ENCODE assay signal across 8 cellular contexts in genomic region chr21:39314155-39315027, GRCh38. TPM values are rescaled to one million over a fixed set of nuclear protein-coding genes. Genes with fewer than 3 reads are reported as not detected.
DNase-seq lines count a peak whose midpoint lies in the region; ATAC-seq and TF ChIP-seq lines count a peak whose summit lies in the region.

No MANE protein-coding gene starts in this region.

- H3K27me3 Mint-ChIP-seq in activated T-cell treated with anti-CD3 and anti-CD28 coated beads, Interleukin-2, amount 50 U/mL, for 24 hours, result no peaks in the 10 kb centered on the region
- no peaks in the 10 kb centered on the region for H3K27me3 Mint-ChIP-seq in stimulated activated naive CD8-positive, alpha-beta T cell treated with anti-CD3 and anti-CD28 coated beads, Interleukin-15, Interleukin-2, amounts not matched to agents 100 ng/mL and 50 ng/mL, for 24 hours

- no peaks in the 10 kb centered on the region for H3K9me3 Mint-ChIP-seq in activated T-cell treated with anti-CD3 and anti-CD28 coated beads, Interleukin-2, amount 50 U/mL, for 24 hours
- H3K9me3 Mint-ChIP-seq in stimulated activated naive CD8-positive, alpha-beta T cell treated with anti-CD3 and anti-CD28 coated beads, Interleukin-15, Interleukin-2, amounts not matched to agents 100 ng/mL and 50 ng/mL, for 24 hours, result no peaks in the 10 kb centered on the region

- peak overlapping the region; percentile 97 for H3K27ac Mint-ChIP-seq in activated T-cell treated with anti-CD3 and anti-CD28 coated beads, Interleukin-2, amount 50 U/mL, for 24 hours
- peak overlapping the region; percentile 89 for H3K27ac Mint-ChIP-seq in stimulated activated naive CD8-positive, alpha-beta T cell treated with anti-CD3 and anti-CD28 coated beads, Interleukin-15, Interleukin-2, amounts not matched to agents 100 ng/mL and 50 ng/mL, for 24 hours

- CTCF ChIA-PET in AG04449 (lab: Yijun Ruan, JAX), result interaction anchor here (1.2 to 1.4 kb wide), 4 partner anchors 31 to 130 kb away, joined by 3 to 4 read pairs (median 3); no protein-coding TSS in a partner anchor

- peak; percentile 9 for ATAC-seq in GM19023 (IDR thresholded peaks at IDR 0.05; ENCODE audit: unreplicated experiment)
- ATAC-seq in HG03439 (IDR thresholded peaks at IDR 0.05; ENCODE audit: unreplicated experiment), result peak; percentile 10

- H3K9ac ChIP-seq in NT2/D1 (ENCODE audit: insufficient read length, low read depth) (peak overlapping the region; percentile 92), mucosa of stomach (ENCODE audit: low read length) (peak overlapping the region; percentile 98)

- DNase-seq in AG04449 (ENCODE audit: low read depth, low spot score) (no peak), NT2/D1 (ENCODE audit: low read depth, low spot score) (peak; percentile 70)
- DNase-seq in activated T-cell treated with anti-CD3 and anti-CD28 coated beads, Interleukin-2, amount 50 U/mL, for 24 hours, result no peak

- H3K9me3 ChIP-seq in NT2/D1 (ENCODE audit: insufficient read depth, low read length), result no peaks in the 10 kb centered on the region
- no peaks in the 10 kb centered on the region for H3K9me3 ChIP-seq in esophagus (ENCODE audit: control insufficient read depth in 2 of 2, insufficient read depth in 1 of 2, low read depth in 1 of 2, low read length in 1 of 2)
- no peaks in the 10 kb centered on the region for H3K9me3 ChIP-seq in mucosa of stomach (ENCODE audit: control insufficient read depth, low read length)

- peak overlapping the region; percentile 90 for H3K4me3 Mint-ChIP-seq in activated T-cell treated with anti-CD3 and anti-CD28 coated beads, Interleukin-2, amount 50 U/mL, for 24 hours
- H3K4me3 Mint-ChIP-seq in stimulated activated naive CD8-positive, alpha-beta T cell treated with anti-CD3 and anti-CD28 coated beads, Interleukin-15, Interleukin-2, amounts not matched to agents 100 ng/mL and 50 ng/mL, for 24 hours, result peak overlapping the region; percentile 92

- POLR2A ChIA-PET in AG04449 (lab: Yijun Ruan, JAX), result interaction anchor here (0.8 to 2.1 kb wide), 2 partner anchors 34 to 75 kb away, joined by 4 to 6 read pairs; partner anchors contain the start of gene HMGN1

- peak overlapping the region; percentile 90 to 92 for H3K27ac ChIP-seq in esophagus (ENCODE audit: low read depth in 2 of 2, low read length in 1 of 2)

- H3K4me3 ChIP-seq in AG04449 (ENCODE audit: low read depth, low read length) (peak overlapping the region; percentile 76), NT2/D1 (ENCODE audit: insufficient read length, low read depth) (peak overlapping the region; percentile 66), esophagus (ENCODE audit: low read depth in 1 of 2, low read length in 2 of 2) (peak overlapping the region; percentile 86 to 89), mucosa of stomach (ENCODE audit: low read length) (peak overlapping the region; percentile 97)

- H3K36me3 Mint-ChIP-seq in activated T-cell treated with anti-CD3 and anti-CD28 coated beads, Interleukin-2, amount 50 U/mL, for 24 hours (ENCODE audit: low read depth), result peaks cover 31% of the 10 kb centered on the region
- peaks cover 19% of the 10 kb centered on the region for H3K36me3 Mint-ChIP-seq in stimulated activated naive CD8-positive, alpha-beta T cell treated with anti-CD3 and anti-CD28 coated beads, Interleukin-15, Interleukin-2, amounts not matched to agents 100 ng/mL and 50 ng/mL, for 24 hours (ENCODE audit: low read depth)

- H3K4me1 ChIP-seq in NT2/D1 (ENCODE audit: insufficient read depth, insufficient read length), result peaks cover 6% of the 10 kb centered on the region
- H3K4me1 ChIP-seq in esophagus (ENCODE audit: control insufficient read depth in 2 of 2, insufficient read depth in 2 of 2, low read length in 1 of 2), result peaks cover 0 to 2% of the 10 kb centered on the region in 2 donors
- H3K4me1 ChIP-seq in mucosa of stomach (ENCODE audit: control insufficient read depth, insufficient read depth, low read length), result peaks cover 25% of the 10 kb centered on the region

- WGBS in esophagus, 2 donors, result 2% methylated on average over 42 of the region's 42 CpGs

- peaks cover 35% of the 10 kb centered on the region for H3K36me3 ChIP-seq in NT2/D1 (ENCODE audit: insufficient read depth, insufficient read length, low read length)
- H3K36me3 ChIP-seq in esophagus (ENCODE audit: control insufficient read depth in 2 of 2, insufficient read depth in 2 of 2, low read length in 1 of 2), result no peaks in the 10 kb centered on the region
- H3K36me3 ChIP-seq in mucosa of stomach (ENCODE audit: control insufficient read depth, insufficient read depth, low read length), result no peaks in the 10 kb centered on the region

- TF ChIP-seq CTCF in AG04449 (IDR thresholded peaks at IDR 0.05; ENCODE audit: insufficient read depth, low read length, missing control alignments), result no peak

- peaks cover 39% of the 10 kb centered on the region for H3K4me1 Mint-ChIP-seq in activated T-cell treated with anti-CD3 and anti-CD28 coated beads, Interleukin-2, amount 50 U/mL, for 24 hours (ENCODE audit: low read depth)
- H3K4me1 Mint-ChIP-seq in stimulated activated naive CD8-positive, alpha-beta T cell treated with anti-CD3 and anti-CD28 coated beads, Interleukin-15, Interleukin-2, amounts not matched to agents 100 ng/mL and 50 ng/mL, for 24 hours (ENCODE audit: low read depth), result peaks cover 52% of the 10 kb centered on the region

- no peaks in the 10 kb centered on the region for H3K27me3 ChIP-seq in NT2/D1 (ENCODE audit: insufficient read depth, insufficient read length)
- no peaks in the 10 kb centered on the region for H3K27me3 ChIP-seq in esophagus (ENCODE audit: control insufficient read depth in 1 of 2, insufficient read depth in 2 of 2, low read length in 2 of 2)
- H3K27me3 ChIP-seq in mucosa of stomach (ENCODE audit: control insufficient read depth, insufficient read depth, low read length), result no peaks in the 10 kb centered on the region

RNA-seq across cellular contexts. Expression of gene BRWD1, which starts 1.0 kb away (rescaled TPM):
- 1 to 10 TPM; 7.1 to 8.3 TPM for polyA plus RNA-seq in esophagus

RNA-seq across cellular contexts. Expression of gene HMGN1, which starts 34.5 kb away (rescaled TPM):
- polyA plus RNA-seq in esophagus, result 100 to 1,000 TPM; 148 to 171 TPM
